ENCODE assay signal across 8 cellular contexts in genomic region chr1:28668956-28669719, GRCh38. TPM values are rescaled to one million over a fixed set of nuclear protein-coding genes. Genes with fewer than 3 reads are reported as not detected.
DNase-seq lines count a peak whose midpoint lies in the region; ATAC-seq and FAIRE-seq lines count a peak whose summit lies in the region.

No MANE protein-coding gene starts in this region.

- H3K27me3 Mint-ChIP-seq in T-helper 2 cell treated with Interferon-gamma antibody and Interleukin-4, amounts not matched to agents 5 μg/mL and 100 μg/mL, for 36 hours (ENCODE audit: low read depth), result no peaks in the 10 kb centered on the region

- H3K4me1 ChIP-seq in iPS-18a (ENCODE audit: control insufficient read depth, low read depth, low read length), result peaks cover 8% of the 10 kb centered on the region
- no peaks in the 10 kb centered on the region for H3K4me1 ChIP-seq in small intestine (ENCODE audit: control insufficient read depth in 2 of 2, insufficient read depth in 1 of 2, low read depth in 1 of 2, low read length in 1 of 2)

- H3K36me3 ChIP-seq in iPS-18a (ENCODE audit: control insufficient read depth, low read depth, low read length) (no peaks in the 10 kb centered on the region), small intestine (ENCODE audit: control insufficient read depth in 2 of 2, insufficient read depth in 2 of 2, low read length in 2 of 2) (no peaks in the 10 kb centered on the region)

- H3K27ac ChIP-seq in iPS-18a (ENCODE audit: low read length), result peak overlapping the region; percentile 96
- H3K27ac ChIP-seq in small intestine (ENCODE audit: low read depth in 1 of 2, low read length in 1 of 2), result peak overlapping the region; percentile 94 to 97

- H3K27ac Mint-ChIP-seq in T-helper 2 cell treated with Interferon-gamma antibody and Interleukin-4, amounts not matched to agents 5 μg/mL and 100 μg/mL, for 36 hours, result peak overlapping the region; percentile 97

- H3K4me3 ChIP-seq in iPS-18a (ENCODE audit: low read length) (peak overlapping the region; percentile 87), small intestine (ENCODE audit: low read depth in 1 of 2, low read length in 2 of 2) (peak overlapping the region; percentile 98 to 99)

- peaks cover 11% of the 10 kb centered on the region for H3K4me1 Mint-ChIP-seq in T-helper 2 cell treated with Interferon-gamma antibody and Interleukin-4, amounts not matched to agents 5 μg/mL and 100 μg/mL, for 36 hours (ENCODE audit: low read depth)

- peaks cover 2% of the 10 kb centered on the region for H3K36me3 Mint-ChIP-seq in T-helper 2 cell treated with Interferon-gamma antibody and Interleukin-4, amounts not matched to agents 5 μg/mL and 100 μg/mL, for 36 hours (ENCODE audit: low read depth)

- H3K9me3 Mint-ChIP-seq in T-helper 2 cell treated with Interferon-gamma antibody and Interleukin-4, amounts not matched to agents 5 μg/mL and 100 μg/mL, for 36 hours, result no peaks in the 10 kb centered on the region

- peak overlapping the region; percentile 97 for H3K9ac ChIP-seq in iPS-18a (ENCODE audit: low read length)

- no peaks in the 10 kb centered on the region for H3K27me3 ChIP-seq in iPS-18a (ENCODE audit: control insufficient read depth, insufficient read depth, low read length)
- no peaks in the 10 kb centered on the region for H3K27me3 ChIP-seq in small intestine (ENCODE audit: control insufficient read depth in 2 of 2, insufficient read depth in 2 of 2, low read length in 2 of 2)

- no peak for FAIRE-seq in small intestine (lab: Jason Lieb, UNC)

- peak overlapping the region; percentile 94 for H3K4me3 Mint-ChIP-seq in T-helper 2 cell treated with Interferon-gamma antibody and Interleukin-4, amounts not matched to agents 5 μg/mL and 100 μg/mL, for 36 hours

- 0 to 1% (median 0%) methylated on average over 26 to 63 of the region's 63 CpGs for WGBS in small intestine, 3 donors

- DNase-seq in GM03348 (ENCODE audit: low spot score) (peak; percentile 97), Kasumi-1 (lab: John Stamatoyannopoulos, UW) (peak; percentile 60 to 65), astrocyte of the hippocampus (ENCODE audit: low read depth, low spot score) (peak; percentile 70), small intestine (peak; percentile 62), T1000 (lab: John Stamatoyannopoulos, UW) (no peak)
- DNase-seq in T-helper 2 cell treated with Interferon-gamma antibody and Interleukin-4, amounts not matched to agents 5 μg/mL and 100 μg/mL, for 36 hours (ENCODE audit: low spot score), result peak; percentile 42

- H3K9me3 ChIP-seq in iPS-18a (ENCODE audit: control insufficient read depth, low read depth, low read length), result no peaks in the 10 kb centered on the region
- no peaks in the 10 kb centered on the region for H3K9me3 ChIP-seq in small intestine (ENCODE audit: control insufficient read depth, low read depth)

- peak; percentile 46 for ATAC-seq in GM21737 (IDR thresholded peaks at IDR 0.05; ENCODE audit: unreplicated experiment)

RNA-seq across cellular contexts. Expression of gene GMEB1, which starts 0.6 kb away (rescaled TPM):
- polyA plus RNA-seq in small intestine, result 1 to 10 TPM; 2.5 to 6.1 (median 5.9) TPM

RNA-seq across cellular contexts. Expression of gene RNU11, which starts 20.7 kb away (rescaled TPM):
- polyA plus RNA-seq in small intestine, result not detected

RNA-seq across cellular contexts. Expression of gene TAF12, which starts 26.3 kb away (rescaled TPM):
- 10 to 100 TPM; 18.9 to 32.7 (median 29.7) TPM for polyA plus RNA-seq in small intestine
